ENCODE assay signal across 8 cellular contexts in the genomic region with DNA sequence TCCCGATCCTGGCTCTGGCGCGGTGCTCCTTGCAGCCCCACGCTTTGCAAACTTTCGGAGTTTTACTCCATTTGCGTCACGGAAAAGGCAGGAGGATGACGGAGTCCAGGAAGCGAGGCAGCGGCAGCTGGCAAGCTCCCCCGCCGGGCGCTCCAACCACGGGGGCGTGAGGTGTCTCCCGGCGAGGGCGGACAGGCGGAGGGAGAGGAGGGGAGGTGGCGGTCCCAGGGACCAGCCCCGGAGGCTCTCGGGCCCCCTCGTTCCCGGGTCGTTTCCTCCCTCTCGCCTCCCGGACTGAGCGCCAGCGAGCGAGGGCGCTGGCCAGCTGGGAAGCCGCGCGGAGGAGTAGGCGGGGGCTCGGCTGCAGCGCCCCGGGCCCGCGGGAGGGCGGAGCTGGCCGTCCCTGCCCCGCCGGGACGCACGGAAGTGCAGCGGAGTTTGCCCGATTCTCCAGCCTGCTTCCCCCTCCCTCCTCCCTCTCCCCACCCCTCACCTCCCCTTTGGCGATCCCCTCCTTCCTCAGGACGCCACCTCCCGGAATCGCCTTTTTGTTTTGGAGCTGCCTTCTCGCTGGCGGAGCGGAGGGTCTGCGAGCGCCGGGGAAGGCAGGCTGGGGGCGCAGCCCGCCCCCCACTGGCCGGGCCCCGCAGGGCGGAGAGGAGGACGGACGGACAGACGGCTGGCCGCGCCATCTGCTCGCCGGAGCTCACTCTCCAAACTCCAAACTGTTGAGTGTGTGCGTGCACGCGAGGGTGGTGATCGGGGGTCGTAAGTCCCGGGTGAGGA. TPM values are rescaled to one million over a fixed set of nuclear protein-coding genes. Genes with fewer than 3 reads are reported as not detected.
A peak's percentile ranks its signal among the peaks of the same experiment; 100 is the strongest.
DNase-seq lines count a peak whose midpoint lies in the region; ATAC-seq, FAIRE-seq and TF ChIP-seq lines count a peak whose summit lies in the region.

A gene with protein sequence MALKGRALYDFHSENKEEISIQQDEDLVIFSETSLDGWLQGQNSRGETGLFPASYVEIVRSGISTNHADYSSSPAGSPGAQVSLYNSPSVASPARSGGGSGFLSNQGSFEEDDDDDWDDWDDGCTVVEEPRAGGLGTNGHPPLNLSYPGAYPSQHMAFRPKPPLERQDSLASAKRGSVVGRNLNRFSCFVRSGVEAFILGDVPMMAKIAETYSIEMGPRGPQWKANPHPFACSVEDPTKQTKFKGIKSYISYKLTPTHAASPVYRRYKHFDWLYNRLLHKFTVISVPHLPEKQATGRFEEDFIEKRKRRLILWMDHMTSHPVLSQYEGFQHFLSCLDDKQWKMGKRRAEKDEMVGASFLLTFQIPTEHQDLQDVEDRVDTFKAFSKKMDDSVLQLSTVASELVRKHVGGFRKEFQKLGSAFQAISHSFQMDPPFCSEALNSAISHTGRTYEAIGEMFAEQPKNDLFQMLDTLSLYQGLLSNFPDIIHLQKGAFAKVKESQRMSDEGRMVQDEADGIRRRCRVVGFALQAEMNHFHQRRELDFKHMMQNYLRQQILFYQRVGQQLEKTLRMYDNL (plus strand): TSS at position 543 of the 786 bp plus-strand sequence. CDS start 1,191 bp downstream, outside the sequence.

- no peaks in the 10 kb centered on the region for H3K79me2 ChIP-seq in SU-DHL-6 (ENCODE audit: insufficient read depth, low read length)
- no peaks in the 10 kb centered on the region for H3K79me2 ChIP-seq in parathyroid adenoma

- DNase-seq in DMS53 treated with DMSO at 0.1 percent for 48 hours (lab: John Stamatoyannopoulos, UW; ENCODE audit: unreplicated experiment): peak; percentile 26
- DNase-seq in HTR-8/SVneo (ENCODE audit: insufficient read length, low spot score): peak; percentile 66
- DNase-seq in amniotic epithelial cell (ENCODE audit: low read depth): peak; percentile 81
- peak; percentile 88 to 91 (median 89) for DNase-seq in heart left ventricle
- DNase-seq in upper lobe of left lung: peak; percentile 82 to 95

- H3K9ac ChIP-seq in SU-DHL-6 (ENCODE audit: low read length): peak within 1 kb of the TSS; percentile 54
- peak within 1 kb of the TSS; percentile 2 for H3K9ac ChIP-seq in parathyroid adenoma

- TF ChIP-seq CTCF in SU-DHL-6 (IDR thresholded peaks at IDR 0.05; ENCODE audit: insufficient read depth, low read length, poor library complexity, severe bottlenecking) (peak; percentile 47), heart left ventricle (IDR thresholded peaks at IDR 0.05) (peak; percentile 30 to 66 (median 50)), parathyroid adenoma (IDR thresholded peaks at IDR 0.05) (peak; percentile 47), upper lobe of left lung (IDR thresholded peaks at IDR 0.05) (peak in 5 of 6 experiments; percentile 50 to 70 (median 62))

- H3F3A ChIP-seq in SU-DHL-6 (ENCODE audit: insufficient read depth): 0 out of 2 replicates have a peak, but pooled peaks cover 5% of the 10 kb centered on the region

- H2AFZ ChIP-seq in SU-DHL-6 (ENCODE audit: low read depth, low read length, severe bottlenecking) (peak within 1 kb of the TSS; percentile 90), parathyroid adenoma (peak within 1 kb of the TSS; percentile 84)

- 0 to 1% (median 0%) methylated on average over 31 to 76 of the region's 76 CpGs for WGBS in heart left ventricle, 4 donors
- 0 to 1% methylated on average over 19 to 40 of the region's 76 CpGs for WGBS in upper lobe of left lung, 2 donors

- no peak for TF ChIP-seq EP300 in upper lobe of left lung (IDR thresholded peaks at IDR 0.05)

- intact Hi-C loops in heart left ventricle (cut with DNase I): loop anchor here in 5 of 10 donors (1.0 to 10.0 kb wide), 6 partner anchors 19 to 283 kb away; a partner anchor contains a TSS

- H3K4me1 ChIP-seq in heart left ventricle (peaks cover 8 to 58% (median 51%) of the 10 kb centered on the region in 12 donors), parathyroid adenoma (peaks cover 7% of the 10 kb centered on the region), upper lobe of left lung (peaks cover 46 to 55% (median 51%) of the 10 kb centered on the region in 4 donors)

- ATAC-seq in heart left ventricle (peak; percentile 39 to 86 (median 80)), upper lobe of left lung (ENCODE audit: low FRiP score in 2 of 2) (peak; percentile 85 to 93), GM21576 (IDR thresholded peaks at IDR 0.05; ENCODE audit: unreplicated experiment) (no peak)

- H4K20me1 ChIP-seq in SU-DHL-6 (ENCODE audit: low read depth, low read length): no peaks in the 10 kb centered on the region

- H3K27ac ChIP-seq in SU-DHL-6 (ENCODE audit: low read depth, low read length) (no peak within 1 kb of the TSS), heart left ventricle (peak within 1 kb of the TSS; percentile 83 to 99 (median 96)), parathyroid adenoma (peak within 1 kb of the TSS; percentile 65), upper lobe of left lung (peak within 1 kb of the TSS; percentile 93 to 98 (median 96))

- H3K9me2 ChIP-seq in SU-DHL-6 (replicated peaks; ENCODE audit: insufficient read depth, low read length): no peaks in the 10 kb centered on the region

- FAIRE-seq in HTR-8/SVneo (lab: Jason Lieb, UNC): peak; percentile 77

- H3K4me3 ChIP-seq in SU-DHL-6 (ENCODE audit: insufficient read depth, low read length, poor library complexity, severe bottlenecking) (peak within 1 kb of the TSS; percentile 62), heart left ventricle (peak within 1 kb of the TSS; percentile 63 to 97 (median 86)), parathyroid adenoma (ENCODE audit: low read depth, low read length) (peak within 1 kb of the TSS; percentile 88), upper lobe of left lung (peak within 1 kb of the TSS; percentile 63 to 82 (median 78))

- H3K36me3 ChIP-seq in SU-DHL-6 (ENCODE audit: low read length): no peaks in the 10 kb centered on the region
- H3K36me3 ChIP-seq in heart left ventricle: peaks cover 0 to 16% (median 0%) of the 10 kb centered on the region in 9 donors
- no peaks in the 10 kb centered on the region for H3K36me3 ChIP-seq in parathyroid adenoma (ENCODE audit: control insufficient read depth, insufficient read depth, low read length)
- peaks cover 0 to 14% (median 2%) of the 10 kb centered on the region in 4 donors for H3K36me3 ChIP-seq in upper lobe of left lung

- H3K9me3 ChIP-seq in SU-DHL-6 (ENCODE audit: insufficient read depth, low read length): no peaks in the 10 kb centered on the region
- H3K9me3 ChIP-seq in heart left ventricle: no peaks in the 10 kb centered on the region
- H3K9me3 ChIP-seq in parathyroid adenoma (ENCODE audit: control insufficient read depth, low read length): no peaks in the 10 kb centered on the region
- H3K9me3 ChIP-seq in upper lobe of left lung: no peaks in the 10 kb centered on the region

- H3K4me2 ChIP-seq in SU-DHL-6 (ENCODE audit: low read depth, low read length, poor library complexity, severe bottlenecking) (peak within 1 kb of the TSS; percentile 74), parathyroid adenoma (ENCODE audit: low read length) (peak within 1 kb of the TSS; percentile 93)

- H3K27me3 ChIP-seq in SU-DHL-6 (ENCODE audit: low read length) (no peaks in the 10 kb centered on the region; the same call in 1 of the 2 replicates), heart left ventricle (no peaks in the 10 kb centered on the region), parathyroid adenoma (ENCODE audit: control insufficient read depth, insufficient read depth, low read length) (no peaks in the 10 kb centered on the region), upper lobe of left lung (no peaks in the 10 kb centered on the region)

- TF ChIP-seq POLR2A in heart left ventricle (IDR thresholded peaks at IDR 0.05) (peak in 1 of 2 donors; percentile 68), upper lobe of left lung (IDR thresholded peaks at IDR 0.05) (peak in 3 of 4 donors; percentile 36 to 92 (median 91))

RNA-seq across cellular contexts. Expression of the gene that starts here (rescaled TPM):
- total RNA-seq in heart left ventricle (10 to 100 TPM in 6 of 9 donors, 1 to 10 TPM in 3; 8.3 to 20.9 (median 11.6) TPM), upper lobe of left lung (10 to 100 TPM; 26.7 to 46.1 (median 31.7) TPM)
- 1 to 10 TPM; 7.7 to 9.2 TPM for polyA plus RNA-seq in heart left ventricle

Comparison
In these comparisons a context has a peak if more than half of its experiments do, and no peak if none do; other contexts are left out.
1. DNase-seq: peak in every context shown above with its lines; median percentile 89 in heart left ventricle; 88 in upper lobe of left lung; 81 in amniotic epithelial cell; 66 in HTR-8/SVneo; 26 in DMS53 treated with DMSO at 0.1 percent for 48 hours.